1 cellular context compared by ENCODE assay signal in the genomic region with DNA sequence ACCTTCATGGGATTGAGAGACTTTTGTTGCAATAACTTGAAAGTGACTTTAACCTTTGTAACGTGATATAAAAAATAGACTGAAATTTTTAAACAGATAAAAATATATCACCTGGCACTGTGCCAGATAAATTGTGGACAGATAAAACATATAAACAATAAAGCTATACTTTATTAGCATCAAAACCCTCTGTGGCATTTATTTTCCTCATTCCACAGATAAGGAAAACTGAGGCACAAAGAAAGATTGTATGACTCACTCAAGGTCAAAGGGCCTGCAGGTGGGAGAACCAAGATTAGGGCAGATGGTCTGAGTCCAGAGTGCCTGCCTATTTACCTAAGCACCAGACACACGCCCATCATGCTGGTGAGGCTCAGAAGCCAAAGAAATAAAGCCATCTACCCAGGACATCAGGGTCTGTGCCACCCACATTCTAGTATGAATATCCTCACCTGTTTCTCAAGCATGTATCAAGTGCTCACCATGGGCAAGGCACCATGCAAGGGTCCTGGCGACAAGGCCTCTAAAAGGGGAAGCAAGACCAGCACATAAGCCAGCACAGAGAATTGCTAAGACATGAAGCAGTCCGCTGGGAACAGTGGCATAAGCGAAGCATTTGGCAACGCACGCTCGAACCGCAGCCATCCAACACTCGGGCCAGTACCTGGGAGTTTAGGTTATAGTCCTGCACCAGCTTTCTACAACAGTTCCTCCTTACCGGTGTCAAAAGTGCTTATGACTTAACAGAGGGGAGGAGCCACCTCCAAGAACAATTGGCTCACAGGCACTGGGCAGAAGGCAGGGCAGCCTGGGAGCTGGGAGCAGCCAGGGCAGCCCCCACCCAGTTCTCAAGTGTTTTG.
A peak's percentile ranks its signal among the peaks of the same experiment; 100 is the strongest.
TF ChIP-seq lines count a peak whose summit lies in the region.

No MANE protein-coding gene starts in this region.

TF ChIP-seq in K562, 482 proteins besides CTCF, POLR2A, EP300 and RAD21 (continued from another document and continues in another):
- TF ChIP-seq, protein P1, sequence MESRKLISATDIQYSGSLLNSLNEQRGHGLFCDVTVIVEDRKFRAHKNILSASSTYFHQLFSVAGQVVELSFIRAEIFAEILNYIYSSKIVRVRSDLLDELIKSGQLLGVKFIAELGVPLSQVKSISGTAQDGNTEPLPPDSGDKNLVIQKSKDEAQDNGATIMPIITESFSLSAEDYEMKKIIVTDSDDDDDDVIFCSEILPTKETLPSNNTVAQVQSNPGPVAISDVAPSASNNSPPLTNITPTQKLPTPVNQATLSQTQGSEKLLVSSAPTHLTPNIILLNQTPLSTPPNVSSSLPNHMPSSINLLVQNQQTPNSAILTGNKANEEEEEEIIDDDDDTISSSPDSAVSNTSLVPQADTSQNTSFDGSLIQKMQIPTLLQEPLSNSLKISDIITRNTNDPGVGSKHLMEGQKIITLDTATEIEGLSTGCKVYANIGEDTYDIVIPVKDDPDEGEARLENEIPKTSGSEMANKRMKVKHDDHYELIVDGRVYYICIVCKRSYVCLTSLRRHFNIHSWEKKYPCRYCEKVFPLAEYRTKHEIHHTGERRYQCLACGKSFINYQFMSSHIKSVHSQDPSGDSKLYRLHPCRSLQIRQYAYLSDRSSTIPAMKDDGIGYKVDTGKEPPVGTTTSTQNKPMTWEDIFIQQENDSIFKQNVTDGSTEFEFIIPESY (CRISPR knock-in tag; IDR thresholded peaks at IDR 0.05) = no peak
- TF ChIP-seq, protein P2, sequence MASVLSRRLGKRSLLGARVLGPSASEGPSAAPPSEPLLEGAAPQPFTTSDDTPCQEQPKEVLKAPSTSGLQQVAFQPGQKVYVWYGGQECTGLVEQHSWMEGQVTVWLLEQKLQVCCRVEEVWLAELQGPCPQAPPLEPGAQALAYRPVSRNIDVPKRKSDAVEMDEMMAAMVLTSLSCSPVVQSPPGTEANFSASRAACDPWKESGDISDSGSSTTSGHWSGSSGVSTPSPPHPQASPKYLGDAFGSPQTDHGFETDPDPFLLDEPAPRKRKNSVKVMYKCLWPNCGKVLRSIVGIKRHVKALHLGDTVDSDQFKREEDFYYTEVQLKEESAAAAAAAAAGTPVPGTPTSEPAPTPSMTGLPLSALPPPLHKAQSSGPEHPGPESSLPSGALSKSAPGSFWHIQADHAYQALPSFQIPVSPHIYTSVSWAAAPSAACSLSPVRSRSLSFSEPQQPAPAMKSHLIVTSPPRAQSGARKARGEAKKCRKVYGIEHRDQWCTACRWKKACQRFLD (CRISPR knock-in tag; IDR thresholded peaks at IDR 0.05) = no peak
- peak; percentile 57; the same call in 1 of the 2 replicates for TF ChIP-seq SMAD4 (CRISPR knock-in tag; conservative IDR thresholded peaks at IDR 0.05)
- no peak for TF ChIP-seq ZNF24 (IDR thresholded peaks at IDR 0.05)
- TF ChIP-seq, protein P3, sequence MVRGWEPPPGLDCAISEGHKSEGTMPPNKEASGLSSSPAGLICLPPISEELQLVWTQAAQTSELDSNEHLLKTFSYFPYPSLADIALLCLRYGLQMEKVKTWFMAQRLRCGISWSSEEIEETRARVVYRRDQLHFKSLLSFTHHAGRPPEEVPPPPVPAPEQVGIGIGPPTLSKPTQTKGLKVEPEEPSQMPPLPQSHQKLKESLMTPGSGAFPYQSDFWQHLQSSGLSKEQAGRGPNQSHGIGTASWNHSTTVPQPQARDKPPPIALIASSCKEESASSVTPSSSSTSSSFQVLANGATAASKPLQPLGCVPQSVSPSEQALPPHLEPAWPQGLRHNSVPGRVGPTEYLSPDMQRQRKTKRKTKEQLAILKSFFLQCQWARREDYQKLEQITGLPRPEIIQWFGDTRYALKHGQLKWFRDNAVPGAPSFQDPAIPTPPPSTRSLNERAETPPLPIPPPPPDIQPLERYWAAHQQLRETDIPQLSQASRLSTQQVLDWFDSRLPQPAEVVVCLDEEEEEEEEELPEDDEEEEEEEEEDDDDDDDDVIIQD (CRISPR knock-in tag; IDR thresholded peaks at IDR 0.05) = no peak
- TF ChIP-seq, protein P4, sequence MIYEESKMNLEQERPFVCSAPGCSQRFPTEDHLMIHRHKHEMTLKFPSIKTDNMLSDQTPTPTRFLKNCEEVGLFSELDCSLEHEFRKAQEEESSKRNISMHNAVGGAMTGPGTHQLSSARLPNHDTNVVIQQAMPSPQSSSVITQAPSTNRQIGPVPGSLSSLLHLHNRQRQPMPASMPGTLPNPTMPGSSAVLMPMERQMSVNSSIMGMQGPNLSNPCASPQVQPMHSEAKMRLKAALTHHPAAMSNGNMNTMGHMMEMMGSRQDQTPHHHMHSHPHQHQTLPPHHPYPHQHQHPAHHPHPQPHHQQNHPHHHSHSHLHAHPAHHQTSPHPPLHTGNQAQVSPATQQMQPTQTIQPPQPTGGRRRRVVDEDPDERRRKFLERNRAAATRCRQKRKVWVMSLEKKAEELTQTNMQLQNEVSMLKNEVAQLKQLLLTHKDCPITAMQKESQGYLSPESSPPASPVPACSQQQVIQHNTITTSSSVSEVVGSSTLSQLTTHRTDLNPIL (CRISPR knock-in tag; IDR thresholded peaks at IDR 0.05) = no peak
- TF ChIP-seq TCFL5 (CRISPR knock-in tag; conservative IDR thresholded peaks at IDR 0.05) = no peak
- TF ChIP-seq DPF2 (IDR thresholded peaks at IDR 0.05) = peak; percentile 88
- TF ChIP-seq FOS (IDR thresholded peaks at IDR 0.05; ENCODE audit: extremely low read depth, insufficient read length) = peak; percentile 50
- TF ChIP-seq, protein P5, sequence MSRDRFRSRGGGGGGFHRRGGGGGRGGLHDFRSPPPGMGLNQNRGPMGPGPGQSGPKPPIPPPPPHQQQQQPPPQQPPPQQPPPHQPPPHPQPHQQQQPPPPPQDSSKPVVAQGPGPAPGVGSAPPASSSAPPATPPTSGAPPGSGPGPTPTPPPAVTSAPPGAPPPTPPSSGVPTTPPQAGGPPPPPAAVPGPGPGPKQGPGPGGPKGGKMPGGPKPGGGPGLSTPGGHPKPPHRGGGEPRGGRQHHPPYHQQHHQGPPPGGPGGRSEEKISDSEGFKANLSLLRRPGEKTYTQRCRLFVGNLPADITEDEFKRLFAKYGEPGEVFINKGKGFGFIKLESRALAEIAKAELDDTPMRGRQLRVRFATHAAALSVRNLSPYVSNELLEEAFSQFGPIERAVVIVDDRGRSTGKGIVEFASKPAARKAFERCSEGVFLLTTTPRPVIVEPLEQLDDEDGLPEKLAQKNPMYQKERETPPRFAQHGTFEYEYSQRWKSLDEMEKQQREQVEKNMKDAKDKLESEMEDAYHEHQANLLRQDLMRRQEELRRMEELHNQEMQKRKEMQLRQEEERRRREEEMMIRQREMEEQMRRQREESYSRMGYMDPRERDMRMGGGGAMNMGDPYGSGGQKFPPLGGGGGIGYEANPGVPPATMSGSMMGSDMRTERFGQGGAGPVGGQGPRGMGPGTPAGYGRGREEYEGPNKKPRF (IDR thresholded peaks at IDR 0.05; ENCODE audit: low read depth, low read length) = no peak
- TF ChIP-seq, protein P6, sequence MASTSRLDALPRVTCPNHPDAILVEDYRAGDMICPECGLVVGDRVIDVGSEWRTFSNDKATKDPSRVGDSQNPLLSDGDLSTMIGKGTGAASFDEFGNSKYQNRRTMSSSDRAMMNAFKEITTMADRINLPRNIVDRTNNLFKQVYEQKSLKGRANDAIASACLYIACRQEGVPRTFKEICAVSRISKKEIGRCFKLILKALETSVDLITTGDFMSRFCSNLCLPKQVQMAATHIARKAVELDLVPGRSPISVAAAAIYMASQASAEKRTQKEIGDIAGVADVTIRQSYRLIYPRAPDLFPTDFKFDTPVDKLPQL (IDR thresholded peaks at IDR 0.05; ENCODE audit: extremely low read depth, insufficient read length) = no peak
- TF ChIP-seq, protein P7, sequence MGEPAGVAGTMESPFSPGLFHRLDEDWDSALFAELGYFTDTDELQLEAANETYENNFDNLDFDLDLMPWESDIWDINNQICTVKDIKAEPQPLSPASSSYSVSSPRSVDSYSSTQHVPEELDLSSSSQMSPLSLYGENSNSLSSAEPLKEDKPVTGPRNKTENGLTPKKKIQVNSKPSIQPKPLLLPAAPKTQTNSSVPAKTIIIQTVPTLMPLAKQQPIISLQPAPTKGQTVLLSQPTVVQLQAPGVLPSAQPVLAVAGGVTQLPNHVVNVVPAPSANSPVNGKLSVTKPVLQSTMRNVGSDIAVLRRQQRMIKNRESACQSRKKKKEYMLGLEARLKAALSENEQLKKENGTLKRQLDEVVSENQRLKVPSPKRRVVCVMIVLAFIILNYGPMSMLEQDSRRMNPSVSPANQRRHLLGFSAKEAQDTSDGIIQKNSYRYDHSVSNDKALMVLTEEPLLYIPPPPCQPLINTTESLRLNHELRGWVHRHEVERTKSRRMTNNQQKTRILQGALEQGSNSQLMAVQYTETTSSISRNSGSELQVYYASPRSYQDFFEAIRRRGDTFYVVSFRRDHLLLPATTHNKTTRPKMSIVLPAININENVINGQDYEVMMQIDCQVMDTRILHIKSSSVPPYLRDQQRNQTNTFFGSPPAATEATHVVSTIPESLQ (CRISPR knock-in tag; IDR thresholded peaks at IDR 0.05) = no peak
- TF ChIP-seq ARID1B (IDR thresholded peaks at IDR 0.05) = peak; percentile 88
- TF ChIP-seq RBM14 (IDR thresholded peaks at IDR 0.05; ENCODE audit: borderline replicate concordance, insufficient read depth, low read depth, low read length) = no peak
- no peak for TF ChIP-seq KDM2B (CRISPR knock-in tag; IDR thresholded peaks at IDR 0.05)
- TF ChIP-seq ZNF121 (CRISPR knock-in tag; conservative IDR thresholded peaks at IDR 0.05) = no peak
- TF ChIP-seq, protein P8, sequence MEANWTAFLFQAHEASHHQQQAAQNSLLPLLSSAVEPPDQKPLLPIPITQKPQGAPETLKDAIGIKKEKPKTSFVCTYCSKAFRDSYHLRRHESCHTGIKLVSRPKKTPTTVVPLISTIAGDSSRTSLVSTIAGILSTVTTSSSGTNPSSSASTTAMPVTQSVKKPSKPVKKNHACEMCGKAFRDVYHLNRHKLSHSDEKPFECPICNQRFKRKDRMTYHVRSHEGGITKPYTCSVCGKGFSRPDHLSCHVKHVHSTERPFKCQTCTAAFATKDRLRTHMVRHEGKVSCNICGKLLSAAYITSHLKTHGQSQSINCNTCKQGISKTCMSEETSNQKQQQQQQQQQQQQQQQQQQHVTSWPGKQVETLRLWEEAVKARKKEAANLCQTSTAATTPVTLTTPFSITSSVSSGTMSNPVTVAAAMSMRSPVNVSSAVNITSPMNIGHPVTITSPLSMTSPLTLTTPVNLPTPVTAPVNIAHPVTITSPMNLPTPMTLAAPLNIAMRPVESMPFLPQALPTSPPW (CRISPR knock-in tag; IDR thresholded peaks at IDR 0.05) = no peak
- no peak for TF ChIP-seq NCOA4 (IDR thresholded peaks at IDR 0.05; ENCODE audit: partially characterized antibody)
- peak; percentile 68 for TF ChIP-seq MTA2 (IDR thresholded peaks at IDR 0.05; ENCODE audit: low read depth)
- no peak for TF ChIP-seq HMGN3 (IDR thresholded peaks at IDR 0.05; ENCODE audit: borderline replicate concordance, extremely low read depth, insufficient read length, low read depth, low read length)
- TF ChIP-seq, protein P9, sequence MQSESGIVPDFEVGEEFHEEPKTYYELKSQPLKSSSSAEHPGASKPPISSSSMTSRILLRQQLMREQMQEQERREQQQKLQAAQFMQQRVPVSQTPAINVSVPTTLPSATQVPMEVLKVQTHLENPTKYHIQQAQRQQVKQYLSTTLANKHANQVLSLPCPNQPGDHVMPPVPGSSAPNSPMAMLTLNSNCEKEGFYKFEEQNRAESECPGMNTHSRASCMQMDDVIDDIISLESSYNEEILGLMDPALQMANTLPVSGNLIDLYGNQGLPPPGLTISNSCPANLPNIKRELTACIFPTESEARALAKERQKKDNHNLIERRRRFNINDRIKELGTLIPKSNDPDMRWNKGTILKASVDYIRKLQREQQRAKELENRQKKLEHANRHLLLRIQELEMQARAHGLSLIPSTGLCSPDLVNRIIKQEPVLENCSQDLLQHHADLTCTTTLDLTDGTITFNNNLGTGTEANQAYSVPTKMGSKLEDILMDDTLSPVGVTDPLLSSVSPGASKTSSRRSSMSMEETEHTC (IDR thresholded peaks at IDR 0.05) = no peak
- TF ChIP-seq, protein P10, sequence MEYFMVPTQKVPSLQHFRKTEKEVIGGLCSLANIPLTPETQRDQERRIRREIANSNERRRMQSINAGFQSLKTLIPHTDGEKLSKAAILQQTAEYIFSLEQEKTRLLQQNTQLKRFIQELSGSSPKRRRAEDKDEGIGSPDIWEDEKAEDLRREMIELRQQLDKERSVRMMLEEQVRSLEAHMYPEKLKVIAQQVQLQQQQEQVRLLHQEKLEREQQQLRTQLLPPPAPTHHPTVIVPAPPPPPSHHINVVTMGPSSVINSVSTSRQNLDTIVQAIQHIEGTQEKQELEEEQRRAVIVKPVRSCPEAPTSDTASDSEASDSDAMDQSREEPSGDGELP (CRISPR knock-in tag; IDR thresholded peaks at IDR 0.05; ENCODE audit: borderline replicate concordance) = no peak
- peak; percentile 72 for TF ChIP-seq ESRRA (IDR thresholded peaks at IDR 0.05; ENCODE audit: borderline replicate concordance, low read depth)
- TF ChIP-seq ZNF586 (CRISPR knock-in tag; conservative IDR thresholded peaks at IDR 0.05) = no peak
- no peak for TF ChIP-seq MAFG (tag; conservative IDR thresholded peaks at IDR 0.05)
- TF ChIP-seq HOXB6 (CRISPR knock-in tag; IDR thresholded peaks at IDR 0.05; ENCODE audit: borderline replicate concordance) = no peak
- TF ChIP-seq, protein P11, sequence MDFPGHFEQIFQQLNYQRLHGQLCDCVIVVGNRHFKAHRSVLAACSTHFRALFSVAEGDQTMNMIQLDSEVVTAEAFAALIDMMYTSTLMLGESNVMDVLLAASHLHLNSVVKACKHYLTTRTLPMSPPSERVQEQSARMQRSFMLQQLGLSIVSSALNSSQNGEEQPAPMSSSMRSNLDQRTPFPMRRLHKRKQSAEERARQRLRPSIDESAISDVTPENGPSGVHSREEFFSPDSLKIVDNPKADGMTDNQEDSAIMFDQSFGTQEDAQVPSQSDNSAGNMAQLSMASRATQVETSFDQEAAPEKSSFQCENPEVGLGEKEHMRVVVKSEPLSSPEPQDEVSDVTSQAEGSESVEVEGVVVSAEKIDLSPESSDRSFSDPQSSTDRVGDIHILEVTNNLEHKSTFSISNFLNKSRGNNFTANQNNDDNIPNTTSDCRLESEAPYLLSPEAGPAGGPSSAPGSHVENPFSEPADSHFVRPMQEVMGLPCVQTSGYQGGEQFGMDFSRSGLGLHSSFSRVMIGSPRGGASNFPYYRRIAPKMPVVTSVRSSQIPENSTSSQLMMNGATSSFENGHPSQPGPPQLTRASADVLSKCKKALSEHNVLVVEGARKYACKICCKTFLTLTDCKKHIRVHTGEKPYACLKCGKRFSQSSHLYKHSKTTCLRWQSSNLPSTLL (IDR thresholded peaks at IDR 0.05) = no peak
- peak; percentile 31 to 97; a peak in 2 of 4 replicates for TF ChIP-seq FOXA3 (CRISPR knock-in tag; conservative IDR thresholded peaks at IDR 0.05 in 1 of 2, IDR thresholded peaks at IDR 0.05 in 1 of 2)
- no peak for TF ChIP-seq POU5F1 (IDR thresholded peaks at IDR 0.05; ENCODE audit: borderline replicate concordance, low read depth, low read length, partially characterized antibody)
- no peak for TF ChIP-seq RNF2 (IDR thresholded peaks at IDR 0.05)
- TF ChIP-seq HLTF (IDR thresholded peaks at IDR 0.05) = no peak
- peak; percentile 46; the same call in 1 of the 2 replicates for TF ChIP-seq GATAD2B (IDR thresholded peaks at IDR 0.05; ENCODE audit: borderline replicate concordance)
- TF ChIP-seq RBFOX2 (IDR thresholded peaks at IDR 0.05; ENCODE audit: low read depth, low read length) = no peak
- TF ChIP-seq HNRNPK (IDR thresholded peaks at IDR 0.05; ENCODE audit: low read depth, low read length, poor library complexity, severe bottlenecking) = no peak
- no peak for TF ChIP-seq ZNF57 (CRISPR knock-in tag; IDR thresholded peaks at IDR 0.05)
